Comparison of ENCODE assay signal across 8 cellular contexts in genomic region chr2:101064868-101065549, GRCh38.
A peak's percentile ranks its signal among the peaks of the same experiment; 100 is the strongest.
DNase-seq lines count a peak whose midpoint lies in the region; ATAC-seq, FAIRE-seq and TF ChIP-seq lines count a peak whose summit lies in the region.

No MANE protein-coding gene starts in this region.

- H3K27ac ChIP-seq in GM12878 (ENCODE audit: control insufficient read depth, insufficient read depth), result peak overlapping the region; percentile 53
- peak overlapping the region; percentile 40 to 76 for H3K27ac ChIP-seq in liver (ENCODE audit: low read depth in 1 of 2, low read length in 2 of 2)

- H2AFZ ChIP-seq in GM12878 (ENCODE audit: control insufficient read depth, low read depth, low read length), result no peak overlapping the region

- H3K9me3 ChIP-seq in GM12878 (replicated peaks; ENCODE audit: control insufficient read depth, insufficient read depth, low read length) (no peaks in the 10 kb centered on the region), liver (ENCODE audit: control insufficient read depth in 4 of 4, low read length in 3 of 4) (no peaks in the 10 kb centered on the region)

- intact Hi-C loops in GM12878 (cut with micrococcal nuclease; ENCODE audit: unreplicated experiment), result loop anchor here (1.0 to 2.0 kb wide), 3 partner anchors 20 to 53 kb away; no protein-coding TSS in a partner anchor

- H3K4me3 Mint-ChIP-seq in activated naive CD8-positive, alpha-beta T cell treated with anti-CD3 and anti-CD28 coated beads for 36 hours, result no peak overlapping the region
- H3K4me3 Mint-ChIP-seq in activated T-cell treated with anti-CD3 and anti-CD28 coated beads, Interleukin-2, amount 50 U/mL, for 4 hours, result no peak overlapping the region

- peak overlapping the region; percentile 17 for H3K4me2 ChIP-seq in GM12878 (ENCODE audit: control insufficient read depth, insufficient read depth)

- no peaks in the 10 kb centered on the region for H3K27me3 ChIP-seq in GM12878 (replicated peaks in 1 of 2; ENCODE audit: control insufficient read depth in 2 of 2, insufficient read depth in 2 of 2, low read length in 1 of 2)
- no peaks in the 10 kb centered on the region for H3K27me3 ChIP-seq in liver (ENCODE audit: control insufficient read depth in 4 of 4, insufficient read depth in 4 of 4, low read length in 3 of 4)

- peak in 1 of 2 experiments; percentile 35; a peak in 2 of 4 replicates for TF ChIP-seq EP300 in GM12878 (IDR thresholded peaks at IDR 0.05; ENCODE audit: borderline replicate concordance in 1 of 2, control insufficient read depth in 1 of 2, low read depth in 2 of 2, low read length in 2 of 2)

- FAIRE-seq in GM12878 (lab: Jason Lieb, UNC), result peak; percentile 47

- no peak overlapping the region for H3K27ac Mint-ChIP-seq in activated naive CD8-positive, alpha-beta T cell treated with anti-CD3 and anti-CD28 coated beads for 36 hours

- no peaks in the 10 kb centered on the region for H3K9me3 Mint-ChIP-seq in activated naive CD8-positive, alpha-beta T cell treated with anti-CD3 and anti-CD28 coated beads for 36 hours
- no peaks in the 10 kb centered on the region for H3K9me3 Mint-ChIP-seq in activated T-cell treated with anti-CD3 and anti-CD28 coated beads, Interleukin-2, amount 50 U/mL, for 4 hours

- ATAC-seq in HG03521 (IDR thresholded peaks at IDR 0.05; ENCODE audit: unreplicated experiment) (peak; percentile 43), GM12878 (peak; percentile 91)
- no peak for ATAC-seq in activated T-cell treated with anti-CD3 and anti-CD28 coated beads, Interleukin-2, amount 50 U/mL, for 4 hours

- RAD21 ChIA-PET in GM12878 (lab: Charles Lee; ENCODE audit: unreplicated experiment), result interaction anchor here (0.6 to 3.2 kb wide), 7 partner anchors 22 to 86 kb away, joined by 3 to 14 read pairs (median 4); partner anchors contain the start of gene TBC1D8

- H3K4me1 Mint-ChIP-seq in activated naive CD8-positive, alpha-beta T cell treated with anti-CD3 and anti-CD28 coated beads for 36 hours, result peaks cover 8% of the 10 kb centered on the region
- peaks cover 2% of the 10 kb centered on the region for H3K4me1 Mint-ChIP-seq in activated T-cell treated with anti-CD3 and anti-CD28 coated beads, Interleukin-2, amount 50 U/mL, for 4 hours (ENCODE audit: low read depth)

- H3K79me2 ChIP-seq in GM12878 (ENCODE audit: control insufficient read depth, insufficient read depth, low read length), result no peaks in the 10 kb centered on the region

- POLR2A ChIA-PET in GM12878 (lab: Charles Lee), result interaction anchor here (1.0 to 1.5 kb wide), 3 partner anchors 9 to 88 kb away, joined by 3 to 4 read pairs (median 3); no protein-coding TSS in a partner anchor

- H3K4me3 ChIP-seq in GM12878 (no peak overlapping the region), liver (ENCODE audit: low read depth in 1 of 3, low read length in 3 of 3) (no peak overlapping the region)

- peaks cover 11% of the 10 kb centered on the region for H3K4me1 ChIP-seq in GM12878 (ENCODE audit: control insufficient read depth, insufficient read depth, low read length)
- H3K4me1 ChIP-seq in liver (ENCODE audit: control insufficient read depth in 4 of 4, insufficient read depth in 4 of 4, low read length in 3 of 4), result peaks cover 3 to 23% (median 12%) of the 10 kb centered on the region in 4 donors

- TF ChIP-seq CTCF in GM12878 (IDR thresholded peaks at IDR 0.05 in 2 of 3, conservative IDR thresholded peaks at IDR 0.05 in 1 of 3; ENCODE audit: control insufficient read depth in 2 of 3, extremely low read depth in 1 of 3, insufficient read depth in 1 of 3, low read depth in 3 of 3, low read length in 3 of 3), result no peak
- no peak for TF ChIP-seq CTCF in liver (IDR thresholded peaks at IDR 0.05; ENCODE audit: low read depth, low read length, missing input control)

- no peaks in the 10 kb centered on the region for H4K20me1 ChIP-seq in GM12878 (ENCODE audit: control insufficient read depth, insufficient read depth)

- DNase-seq in Caki2 (ENCODE audit: low read depth), result peak; percentile 94
- no peak for DNase-seq in GM12878 (ENCODE audit: low read depth, low spot score)
- DNase-seq in NCI-H82 treated with DMSO at 0.1 percent for 48 hours (lab: John Stamatoyannopoulos, UW; ENCODE audit: unreplicated experiment), result no peak
- no peak for DNase-seq in activated naive CD8-positive, alpha-beta T cell treated with anti-CD3 and anti-CD28 coated beads for 36 hours
- no peak for DNase-seq in activated T-cell treated with anti-CD3 and anti-CD28 coated beads, Interleukin-2, amount 50 U/mL, for 4 hours
- DNase-seq in activated CD4-positive, alpha-beta T cell treated with anti-CD3 and anti-CD28 coated beads, Interleukin-2, amount 50 U/mL, for 48 hours, result no peak

- CTCF ChIA-PET in GM12878 (lab: Yijun Ruan, JAX), result interaction anchor here (1.1 to 2.3 kb wide), 4 partner anchors 11 to 140 kb away, joined by 3 to 9 read pairs (median 4); no protein-coding TSS in a partner anchor

- H3K36me3 ChIP-seq in GM12878 (ENCODE audit: control insufficient read depth in 2 of 2, insufficient read depth in 2 of 2, low read length in 1 of 2) (no peaks in the 10 kb centered on the region), liver (ENCODE audit: control insufficient read depth in 4 of 4, insufficient read depth in 3 of 4, low read depth in 1 of 4, low read length in 3 of 4) (peaks cover 0 to 2% (median 0%) of the 10 kb centered on the region in 4 donors)

- H3K36me3 Mint-ChIP-seq in activated naive CD8-positive, alpha-beta T cell treated with anti-CD3 and anti-CD28 coated beads for 36 hours, result no peaks in the 10 kb centered on the region
- H3K36me3 Mint-ChIP-seq in activated T-cell treated with anti-CD3 and anti-CD28 coated beads, Interleukin-2, amount 50 U/mL, for 4 hours (ENCODE audit: insufficient read depth), result no peaks in the 10 kb centered on the region

- no TSS peak for BruUV-seq in GM12878 (replicated peaks; lab: Mats Ljungman, UMichigan)

- TF ChIP-seq RAD21 in GM12878 (IDR thresholded peaks at IDR 0.05; ENCODE audit: insufficient read depth, low read depth, low read length), result no peak
- TF ChIP-seq RAD21 in liver (IDR thresholded peaks at IDR 0.05), result peak in 1 of 2 donors; percentile 40

- H3K9ac ChIP-seq in GM12878 (ENCODE audit: control insufficient read depth, insufficient read depth, low read length), result no peak overlapping the region
- H3K9ac ChIP-seq in liver (ENCODE audit: low read depth in 1 of 2, low read length in 2 of 2), result no peak overlapping the region

- H3K27me3 Mint-ChIP-seq in activated naive CD8-positive, alpha-beta T cell treated with anti-CD3 and anti-CD28 coated beads for 36 hours, result no peaks in the 10 kb centered on the region
- H3K27me3 Mint-ChIP-seq in activated T-cell treated with anti-CD3 and anti-CD28 coated beads, Interleukin-2, amount 50 U/mL, for 4 hours (ENCODE audit: low read depth), result no peaks in the 10 kb centered on the region

- in situ Hi-C loops in Caki2 (cut with HindIII; ENCODE audit: low pct_unique_long_range_greater_than_20kb, low sequenced_read_pairs) (loop anchor here (5.0 kb wide), 1 partner anchor 62 kb away; no protein-coding TSS in a partner anchor), GM12878 (cut with MboI) (no loop called here)

- TF ChIP-seq POLR2A in GM12878 (IDR thresholded peaks at IDR 0.05; ENCODE audit: low read depth, low read length), result no peak

- SMC1A ChIA-PET in GM12878 (lab: Charles Lee; ENCODE audit: uncharacterized antibody, unreplicated experiment), result interaction anchor here (0.8 to 2.5 kb wide), 8 partner anchors 9 to 670 kb away, joined by 3 to 14 read pairs (median 4); no protein-coding TSS in a partner anchor

- WGBS in GM12878 (ENCODE audit: insufficient coverage, insufficient replicate concordance, low lambda C conversion rate, missing lambda C conversion rate), result 16% methylated on average over 4 of the region's 4 CpGs
- 67% methylated on average over 4 of the region's 4 CpGs for WGBS in liver

TF ChIP-seq in GM12878, 131 proteins besides CTCF, POLR2A, EP300 and RAD21 (continues in another document):
- TF ChIP-seq TCF7 (IDR thresholded peaks at IDR 0.05; ENCODE audit: borderline replicate concordance), result no peak
- peak; percentile 78 for TF ChIP-seq IKZF1 (conservative IDR thresholded peaks at IDR 0.05)
- no peak for TF ChIP-seq MLLT1 (IDR thresholded peaks at IDR 0.05)
- no peak for TF ChIP-seq SP1 (IDR thresholded peaks at IDR 0.05; ENCODE audit: low read depth, low read length)
- no peak for TF ChIP-seq CHD1 (IDR thresholded peaks at IDR 0.05; ENCODE audit: low read depth, low read length)
- TF ChIP-seq CBFB (IDR thresholded peaks at IDR 0.05; ENCODE audit: low read depth), result no peak

TF ChIP-seq in liver, 16 proteins besides CTCF, POLR2A, EP300 and RAD21 (continues in another document):
- TF ChIP-seq REST (IDR thresholded peaks at IDR 0.05), result no peak
- no peak for TF ChIP-seq MAX (IDR thresholded peaks at IDR 0.05)
- TF ChIP-seq YY1 (IDR thresholded peaks at IDR 0.05), result peak; percentile 45
- TF ChIP-seq ATF3 (IDR thresholded peaks at IDR 0.05), result no peak

Comparison
In these comparisons a context has a peak if more than half of its experiments do, and no peak if none do; other contexts are left out.
1. ATAC-seq: peak in HG03521 (single experiment) and GM12878 (single experiment); none in activated T-cell treated with anti-CD3 and anti-CD28 coated beads, Interleukin-2, amount 50 U/mL, for 4 hours (0 of 2).